18 cellular contexts compared by ENCODE assay signal in genomic region chr6:157555795-157556645, GRCh38.
A peak's percentile ranks its signal among the peaks of the same experiment; 100 is the strongest.
DNase-seq lines count a peak whose midpoint lies in the region; ATAC-seq and TF ChIP-seq lines count a peak whose summit lies in the region.
"Had no signal": no experiment of that assay in that cellular context is flagged by ENCODE, and none has a peak within 500 bp of the region (broad histone marks: within the 10 kb centered on the region; RNA-seq: fewer than 3 reads in every experiment).

No MANE protein-coding gene starts in this region.

- peaks cover 39% of the 10 kb centered on the region for H3K4me1 Mint-ChIP-seq in activated CD8-positive, alpha-beta memory T cell treated with anti-CD3 and anti-CD28 coated beads, Interleukin-2, amount 10 ng/mL, durations not matched to agents 7 days and 5 days
- peaks cover 80% of the 10 kb centered on the region for H3K4me1 Mint-ChIP-seq in activated B cell treated with CpG ODN at 0.5 μM for 24 hours
- peaks cover 57% of the 10 kb centered on the region for H3K4me1 Mint-ChIP-seq in memory B cell

- no peak for DNase-seq in activated CD8-positive, alpha-beta memory T cell treated with anti-CD3 and anti-CD28 coated beads, Interleukin-2, amount 10 ng/mL, durations not matched to agents 7 days and 5 days
- DNase-seq in activated CD8-positive, alpha-beta memory T cell treated with anti-CD3 and anti-CD28 coated beads for 24 hours, result no peak
- DNase-seq in activated B cell treated with CpG ODN at 0.5 μM for 24 hours, result no peak
- DNase-seq in memory B cell (ENCODE audit: low spot score in 2 of 2), result no peak
- DNase-seq in vagina (ENCODE audit: extremely low spot score in 2 of 2), result peak; percentile 44 to 72
- no peak for DNase-seq in NCI-H2196 (lab: John Stamatoyannopoulos, UW; ENCODE audit: unreplicated experiment)
- DNase-seq: activated CD4-positive, alpha-beta T cell treated with anti-CD3 and anti-CD28 coated beads, Interleukin-2, amount 50 U/mL, for 4 hours; activated T-cell treated with anti-CD3 and anti-CD28 coated beads, Interleukin-2, amount 50 U/mL, for 48 hours; dorsolateral prefrontal cortex; EL; SW 1271; upper lobe of right lung had no signal

- no peaks in the 10 kb centered on the region for H3K27me3 ChIP-seq in vagina
- H3K27me3 ChIP-seq: breast epithelium, dorsolateral prefrontal cortex, upper lobe of right lung had no signal

- peaks cover 11% of the 10 kb centered on the region for H3K36me3 Mint-ChIP-seq in activated CD8-positive, alpha-beta memory T cell treated with anti-CD3 and anti-CD28 coated beads, Interleukin-2, amount 10 ng/mL, durations not matched to agents 7 days and 5 days
- no peaks in the 10 kb centered on the region for H3K36me3 Mint-ChIP-seq in activated B cell treated with CpG ODN at 0.5 μM for 24 hours (ENCODE audit: low read depth)
- peaks cover 8% of the 10 kb centered on the region for H3K36me3 Mint-ChIP-seq in memory B cell
- H3K36me3 Mint-ChIP-seq: activated naive CD4-positive, alpha-beta T cell treated with anti-CD3 and anti-CD28 coated beads, Interleukin-2, amount 50 U/mL, for 72 hours had no signal

- POLR2A ChIA-PET in activated B cell treated with CpG ODN at 0.5 μM for 24 hours (lab: Charles Lee), result interaction anchor here (0.6 to 2.8 kb wide), 10 partner anchors 11 to 1286 kb away, joined by 3 to 18 read pairs (median 4); no protein-coding TSS in a partner anchor

- CTCF ChIA-PET in activated CD8-positive, alpha-beta memory T cell treated with anti-CD3 and anti-CD28 coated beads, Interleukin-2, amount 10 ng/mL, durations not matched to agents 7 days and 5 days (lab: Charles Lee), result no interaction called here
- CTCF ChIA-PET in activated B cell treated with CpG ODN at 0.5 μM for 24 hours (lab: Charles Lee), result interaction anchor here (0.8 kb wide), 1 partner anchor 110 kb away, joined by 3 read pairs; no protein-coding TSS in a partner anchor

- intact Hi-C loops in activated B cell treated with CpG ODN at 0.5 μM for 24 hours (cut with micrococcal nuclease) (loop anchor here (2.0 kb wide), 1 partner anchor 17 kb away; no protein-coding TSS in a partner anchor), vagina (cut with DNase I) (no loop called here)

- TF ChIP-seq CTCF in activated B cell treated with CpG ODN at 0.5 μM for 24 hours (IDR thresholded peaks at IDR 0.05) (no peak), vagina (IDR thresholded peaks at IDR 0.05) (no peak)

- H3K36me3 ChIP-seq in vagina, result no peaks in the 10 kb centered on the region
- H3K36me3 ChIP-seq: breast epithelium, upper lobe of right lung had no signal

- no peak for TF ChIP-seq POLR2A in vagina (IDR thresholded peaks at IDR 0.05)

- peaks cover 4% of the 10 kb centered on the region for H3K4me1 ChIP-seq in vagina
- H3K4me1 ChIP-seq: A549, breast epithelium, upper lobe of right lung had no signal

- no peak overlapping the region for H3K27ac ChIP-seq in vagina
- H3K27ac ChIP-seq: A549, breast epithelium, upper lobe of right lung had no signal

- no peak overlapping the region for H3K4me3 ChIP-seq in vagina
- H3K4me3 ChIP-seq: A549, breast epithelium, dorsolateral prefrontal cortex, upper lobe of right lung had no signal

- peak overlapping the region; percentile 24 for H3K27ac Mint-ChIP-seq in activated CD8-positive, alpha-beta memory T cell treated with anti-CD3 and anti-CD28 coated beads, Interleukin-2, amount 10 ng/mL, durations not matched to agents 7 days and 5 days
- H3K27ac Mint-ChIP-seq in activated B cell treated with CpG ODN at 0.5 μM for 24 hours (peak overlapping the region; percentile 94), memory B cell (peak overlapping the region; percentile 86)
- H3K27ac Mint-ChIP-seq: stimulated activated naive CD8-positive, alpha-beta T cell treated with anti-CD3 and anti-CD28 coated beads, Interleukin-15, Interleukin-2, amounts not matched to agents 100 ng/mL and 50 ng/mL, for 24 hours had no signal

- H3K9me3 Mint-ChIP-seq in activated CD8-positive, alpha-beta memory T cell treated with anti-CD3 and anti-CD28 coated beads, Interleukin-2, amount 10 ng/mL, durations not matched to agents 7 days and 5 days (ENCODE audit: low read depth), result no peaks in the 10 kb centered on the region
- H3K9me3 Mint-ChIP-seq in activated B cell treated with CpG ODN at 0.5 μM for 24 hours, result no peaks in the 10 kb centered on the region
- no peaks in the 10 kb centered on the region for H3K9me3 Mint-ChIP-seq in memory B cell
- H3K9me3 Mint-ChIP-seq: activated naive CD4-positive, alpha-beta T cell treated with anti-CD3 and anti-CD28 coated beads, Interleukin-2, amount 50 U/mL, for 72 hours; stimulated activated naive CD8-positive, alpha-beta T cell treated with anti-CD3 and anti-CD28 coated beads, Interleukin-15, Interleukin-2, amounts not matched to agents 100 ng/mL and 50 ng/mL, for 24 hours had no signal

- H3K9me3 ChIP-seq in vagina, result no peaks in the 10 kb centered on the region
- H3K9me3 ChIP-seq: A549, breast epithelium, upper lobe of right lung had no signal

- H3K27me3 Mint-ChIP-seq in activated CD8-positive, alpha-beta memory T cell treated with anti-CD3 and anti-CD28 coated beads, Interleukin-2, amount 10 ng/mL, durations not matched to agents 7 days and 5 days, result peaks cover 32% of the 10 kb centered on the region
- H3K27me3 Mint-ChIP-seq in activated B cell treated with CpG ODN at 0.5 μM for 24 hours (no peaks in the 10 kb centered on the region), memory B cell (no peaks in the 10 kb centered on the region)

- no peak overlapping the region for H3K4me3 Mint-ChIP-seq in activated CD8-positive, alpha-beta memory T cell treated with anti-CD3 and anti-CD28 coated beads, Interleukin-2, amount 10 ng/mL, durations not matched to agents 7 days and 5 days
- H3K4me3 Mint-ChIP-seq in activated B cell treated with CpG ODN at 0.5 μM for 24 hours (peak overlapping the region; percentile 73), memory B cell (peak overlapping the region; percentile 67)
- H3K4me3 Mint-ChIP-seq: stimulated activated naive CD8-positive, alpha-beta T cell treated with anti-CD3 and anti-CD28 coated beads, Interleukin-15, Interleukin-2, amounts not matched to agents 100 ng/mL and 50 ng/mL, for 24 hours had no signal

- ATAC-seq in activated CD8-positive, alpha-beta memory T cell treated with anti-CD3 and anti-CD28 coated beads, Interleukin-2, amount 10 ng/mL, durations not matched to agents 7 days and 5 days, result no peak
- ATAC-seq in activated B cell treated with CpG ODN at 0.5 μM for 24 hours (ENCODE audit: low read depth) (no peak), memory B cell (ENCODE audit: low read depth) (no peak), GM18870 (IDR thresholded peaks at IDR 0.05; ENCODE audit: unreplicated experiment) (no peak), GM21619 (IDR thresholded peaks at IDR 0.05; ENCODE audit: unreplicated experiment) (no peak)
- ATAC-seq: activated naive CD4-positive, alpha-beta T cell treated with anti-CD3 and anti-CD28 coated beads, Interleukin-2, amount 50 U/mL, for 72 hours had no signal

Comparison
In these comparisons a context has a peak if more than half of its experiments do, and no peak if none do; other contexts are left out.
1. DNase-seq: peak in vagina (2 of 2); none in activated CD8-positive, alpha-beta memory T cell treated with anti-CD3 and anti-CD28 coated beads, Interleukin-2, amount 10 ng/mL, durations not matched to agents 7 days and 5 days (single experiment), activated CD8-positive, alpha-beta memory T cell treated with anti-CD3 and anti-CD28 coated beads for 24 hours (single experiment), activated B cell treated with CpG ODN at 0.5 μM for 24 hours (single experiment), memory B cell (0 of 2) and NCI-H2196 (single experiment).
2. H3K27ac Mint-ChIP-seq: peak in every context shown above with its lines; median percentile 94 in activated B cell treated with CpG ODN at 0.5 μM for 24 hours; 86 in memory B cell; 24 in activated CD8-positive, alpha-beta memory T cell treated with anti-CD3 and anti-CD28 coated beads, Interleukin-2, amount 10 ng/mL, durations not matched to agents 7 days and 5 days.